10 cellular contexts compared by ENCODE assay signal in the genomic region with DNA sequence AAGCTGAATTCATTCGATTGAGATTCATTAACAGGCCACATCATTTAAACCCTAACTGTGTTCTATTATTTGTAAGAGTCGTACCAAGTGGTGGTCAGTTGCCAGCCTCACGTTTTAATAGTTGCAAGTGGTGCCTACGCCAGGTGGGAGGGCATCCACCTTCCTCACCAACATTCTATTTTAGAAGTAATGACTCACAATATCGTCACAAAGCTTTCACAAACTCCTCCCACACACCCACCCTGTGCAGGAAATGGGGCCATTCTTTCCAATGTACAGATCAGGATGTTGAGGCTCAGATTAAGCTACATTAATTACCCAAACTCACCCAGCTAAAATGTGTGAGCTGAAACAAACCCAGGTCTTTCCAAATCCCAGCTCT.
A peak's percentile ranks its signal among the peaks of the same experiment; 100 is the strongest.
DNase-seq lines count a peak whose midpoint lies in the region; ATAC-seq and TF ChIP-seq lines count a peak whose summit lies in the region.
"Had no signal": no experiment of that assay in that cellular context is flagged by ENCODE, and none has a peak within 500 bp of the region (broad histone marks: within the 10 kb centered on the region; RNA-seq: fewer than 3 reads in every experiment).

No MANE protein-coding gene starts in this region.

- H3K36me3 Mint-ChIP-seq in activated CD4-positive, alpha-beta memory T cell treated with anti-CD3 and anti-CD28 coated beads, Interleukin-2, amount 10 ng/mL, durations not matched to agents 7 days and 5 days (ENCODE audit: low read depth), result peaks cover 3% of the 10 kb centered on the region

- no peak overlapping the region for H3K4me3 ChIP-seq in epithelial cell of esophagus (ENCODE audit: low read length)
- H3K4me3 ChIP-seq: tibial artery had no signal

- ATAC-seq in GM18520 (IDR thresholded peaks at IDR 0.05; ENCODE audit: unreplicated experiment) (no peak), GM18505 (IDR thresholded peaks at IDR 0.05; ENCODE audit: unreplicated experiment) (no peak)

- peak overlapping the region; percentile 12 for H3K27ac Mint-ChIP-seq in activated CD4-positive, alpha-beta memory T cell treated with anti-CD3 and anti-CD28 coated beads, Interleukin-2, amount 10 ng/mL, durations not matched to agents 7 days and 5 days

- DNase-seq in activated T-cell treated with anti-CD3 and anti-CD28 coated beads for 24 hours (ENCODE audit: low read depth) (peak; percentile 55), epithelial cell of esophagus (ENCODE audit: low read depth) (peak; percentile 10), NCI-H2081 treated with DMSO at 0.1 percent for 48 hours (lab: John Stamatoyannopoulos, UW) (no peak)
- DNase-seq in activated T-cell treated with anti-CD3 and anti-CD28 coated beads, Interleukin-2, amount 50 U/mL, for 1 hour, result no peak
- DNase-seq in activated CD4-positive, alpha-beta memory T cell treated with anti-CD3 and anti-CD28 coated beads, Interleukin-2, amount 10 ng/mL, durations not matched to agents 7 days and 5 days, result no peak
- DNase-seq in stimulated activated CD8-positive, alpha-beta memory T cell treated with anti-CD3 and anti-CD28 coated beads, Interleukin-4, amount 100 ng/mL, for 48 hours, result peak; percentile 64
- DNase-seq: kidney glomerular epithelial cell, tibial artery had no signal

- TF ChIP-seq CTCF in epithelial cell of esophagus (IDR thresholded peaks at IDR 0.05; ENCODE audit: insufficient read depth, low read depth, low read length, missing control alignments), result no peak

- POLR2A ChIA-PET in activated CD4-positive, alpha-beta memory T cell treated with anti-CD3 and anti-CD28 coated beads, Interleukin-2, amount 10 ng/mL, durations not matched to agents 7 days and 5 days (lab: Charles Lee), result interaction anchor here (1.1 to 1.5 kb wide), 2 partner anchors 9 to 175 kb away, joined by 4 to 7 read pairs; no protein-coding TSS in a partner anchor

- CTCF ChIA-PET in activated CD4-positive, alpha-beta memory T cell treated with anti-CD3 and anti-CD28 coated beads, Interleukin-2, amount 10 ng/mL, durations not matched to agents 7 days and 5 days (lab: Charles Lee), result interaction anchor here (1.0 to 2.4 kb wide), 3 partner anchors 8 to 200 kb away, joined by 3 to 7 read pairs (median 3); no protein-coding TSS in a partner anchor

- no peaks in the 10 kb centered on the region for H3K9me3 Mint-ChIP-seq in activated CD4-positive, alpha-beta memory T cell treated with anti-CD3 and anti-CD28 coated beads, Interleukin-2, amount 10 ng/mL, durations not matched to agents 7 days and 5 days

- no peaks in the 10 kb centered on the region for H3K27me3 Mint-ChIP-seq in activated CD4-positive, alpha-beta memory T cell treated with anti-CD3 and anti-CD28 coated beads, Interleukin-2, amount 10 ng/mL, durations not matched to agents 7 days and 5 days

- peaks cover 27% of the 10 kb centered on the region for H3K4me1 Mint-ChIP-seq in activated CD4-positive, alpha-beta memory T cell treated with anti-CD3 and anti-CD28 coated beads, Interleukin-2, amount 10 ng/mL, durations not matched to agents 7 days and 5 days

- no peak for TF ChIP-seq POLR2A in GM18505 (IDR thresholded peaks at IDR 0.05; ENCODE audit: borderline replicate concordance, extremely low read depth, insufficient read depth, insufficient read length)

- H3K4me3 Mint-ChIP-seq in activated CD4-positive, alpha-beta memory T cell treated with anti-CD3 and anti-CD28 coated beads, Interleukin-2, amount 10 ng/mL, durations not matched to agents 7 days and 5 days, result no peak overlapping the region

Comparison
In these comparisons a context has a peak if more than half of its experiments do, and no peak if none do; other contexts are left out.
1. DNase-seq: peak in activated T-cell treated with anti-CD3 and anti-CD28 coated beads for 24 hours (single experiment), epithelial cell of esophagus (single experiment) and stimulated activated CD8-positive, alpha-beta memory T cell treated with anti-CD3 and anti-CD28 coated beads, Interleukin-4, amount 100 ng/mL, for 48 hours (single experiment); none in activated T-cell treated with anti-CD3 and anti-CD28 coated beads, Interleukin-2, amount 50 U/mL, for 1 hour (single experiment), activated CD4-positive, alpha-beta memory T cell treated with anti-CD3 and anti-CD28 coated beads, Interleukin-2, amount 10 ng/mL, durations not matched to agents 7 days and 5 days (single experiment) and NCI-H2081 treated with DMSO at 0.1 percent for 48 hours (single experiment).